Comparison of ENCODE assay signal across 1 cellular context in the genomic region with DNA sequence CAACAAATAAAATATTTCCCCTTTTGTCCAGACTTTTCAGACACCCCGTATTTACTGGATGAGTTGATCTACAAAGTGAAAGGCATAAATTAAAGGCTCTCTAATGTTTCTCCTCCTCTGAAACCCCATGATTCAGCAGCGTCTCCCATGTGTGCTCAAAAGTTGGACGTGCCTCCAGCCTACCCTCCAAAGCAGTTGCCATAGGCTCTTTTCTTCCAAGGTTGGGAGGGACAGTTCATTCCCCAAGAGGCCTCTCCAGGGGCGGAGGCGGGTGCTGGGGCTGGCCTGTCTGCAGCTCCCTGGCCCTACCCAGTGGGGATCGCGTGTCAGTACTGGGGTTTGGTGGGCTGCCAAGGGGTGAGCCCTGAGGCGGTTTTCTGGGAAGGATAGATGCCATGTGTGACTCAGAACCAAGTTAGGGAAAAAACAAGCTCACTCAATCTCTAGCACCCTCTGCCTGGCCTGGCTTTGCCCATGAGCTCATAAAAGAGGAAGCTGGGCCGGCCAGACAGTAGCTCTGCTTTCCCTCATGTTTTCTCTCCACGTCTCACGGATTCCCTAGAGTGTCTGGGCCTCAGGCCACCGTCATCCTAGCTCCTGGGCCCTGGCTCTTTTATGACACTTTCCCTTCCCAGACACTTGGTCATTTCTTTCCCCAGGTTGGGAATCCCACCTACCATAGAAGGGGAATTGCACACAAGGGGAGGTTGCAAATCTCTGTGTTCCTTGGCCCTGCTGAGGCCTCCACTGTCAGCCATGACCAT.
TF ChIP-seq lines count a peak whose summit lies in the region.

No MANE protein-coding gene starts in this region.

TF ChIP-seq in HEK293, 187 proteins besides CTCF, POLR2A, EP300 and RAD21 (continued from another document and continues in another):
- TF ChIP-seq, protein P1, sequence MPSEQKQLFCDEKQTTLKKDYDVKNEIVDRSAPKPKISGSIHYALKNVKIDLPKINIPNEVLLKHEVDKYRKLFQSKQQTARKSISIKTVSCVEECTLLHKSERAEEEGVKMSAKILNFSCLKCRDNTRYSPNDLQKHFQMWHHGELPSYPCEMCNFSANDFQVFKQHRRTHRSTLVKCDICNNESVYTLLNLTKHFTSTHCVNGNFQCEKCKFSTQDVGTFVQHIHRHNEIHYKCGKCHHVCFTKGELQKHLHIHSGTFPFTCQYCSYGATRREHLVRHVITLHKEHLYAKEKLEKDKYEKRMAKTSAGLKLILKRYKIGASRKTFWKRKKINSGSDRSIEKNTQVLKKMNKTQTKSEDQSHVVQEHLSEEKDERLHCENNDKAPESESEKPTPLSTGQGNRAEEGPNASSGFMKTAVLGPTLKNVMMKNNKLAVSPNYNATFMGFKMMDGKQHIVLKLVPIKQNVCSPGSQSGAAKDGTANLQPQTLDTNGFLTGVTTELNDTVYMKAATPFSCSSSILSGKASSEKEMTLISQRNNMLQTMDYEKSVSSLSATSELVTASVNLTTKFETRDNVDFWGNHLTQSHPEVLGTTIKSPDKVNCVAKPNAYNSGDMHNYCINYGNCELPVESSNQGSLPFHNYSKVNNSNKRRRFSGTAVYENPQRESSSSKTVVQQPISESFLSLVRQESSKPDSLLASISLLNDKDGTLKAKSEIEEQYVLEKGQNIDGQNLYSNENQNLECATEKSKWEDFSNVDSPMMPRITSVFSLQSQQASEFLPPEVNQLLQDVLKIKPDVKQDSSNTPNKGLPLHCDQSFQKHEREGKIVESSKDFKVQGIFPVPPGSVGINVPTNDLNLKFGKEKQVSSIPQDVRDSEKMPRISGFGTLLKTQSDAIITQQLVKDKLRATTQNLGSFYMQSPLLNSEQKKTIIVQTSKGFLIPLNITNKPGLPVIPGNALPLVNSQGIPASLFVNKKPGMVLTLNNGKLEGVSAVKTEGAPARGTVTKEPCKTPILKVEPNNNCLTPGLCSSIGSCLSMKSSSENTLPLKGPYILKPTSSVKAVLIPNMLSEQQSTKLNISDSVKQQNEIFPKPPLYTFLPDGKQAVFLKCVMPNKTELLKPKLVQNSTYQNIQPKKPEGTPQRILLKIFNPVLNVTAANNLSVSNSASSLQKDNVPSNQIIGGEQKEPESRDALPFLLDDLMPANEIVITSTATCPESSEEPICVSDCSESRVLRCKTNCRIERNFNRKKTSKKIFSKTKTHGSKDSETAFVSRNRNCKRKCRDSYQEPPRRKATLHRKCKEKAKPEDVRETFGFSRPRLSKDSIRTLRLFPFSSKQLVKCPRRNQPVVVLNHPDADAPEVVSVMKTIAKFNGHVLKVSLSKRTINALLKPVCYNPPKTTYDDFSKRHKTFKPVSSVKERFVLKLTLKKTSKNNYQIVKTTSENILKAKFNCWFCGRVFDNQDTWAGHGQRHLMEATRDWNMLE (tag by site-specific recombination; conservative IDR thresholded peaks at IDR 0.05; ENCODE audit: low read depth) = peak; percentile 35; the same call in 1 of the 2 replicates
- TF ChIP-seq ZNF76 (tag by site-specific recombination; IDR thresholded peaks at IDR 0.05; ENCODE audit: borderline replicate concordance, low read depth) (peak; percentile 29; the same call in 1 of the 2 replicates), ZNF341 (tag by site-specific recombination; IDR thresholded peaks at IDR 0.05; ENCODE audit: low read depth) (no peak), ZNF707 (tag by site-specific recombination; IDR thresholded peaks at IDR 0.05) (no peak), ZNF140 (tag by site-specific recombination; IDR thresholded peaks at IDR 0.05) (no peak), HOXC10 (CRISPR knock-in tag; IDR thresholded peaks at IDR 0.05) (0 out of 2 replicates have a peak, but pooled peaks have one; percentile 80), ZNF221 (tag by site-specific recombination; IDR thresholded peaks at IDR 0.05; ENCODE audit: borderline replicate concordance) (no peak), ZBTB8A (tag by site-specific recombination; IDR thresholded peaks at IDR 0.05) (peak; percentile 91), ZNF184 (tag by site-specific recombination; IDR thresholded peaks at IDR 0.05) (peak; percentile 76; the same call in 1 of the 2 replicates), ZNF843 (tag by site-specific recombination; IDR thresholded peaks at IDR 0.05) (peak; percentile 89; the same call in 1 of the 2 replicates), ZNF391 (tag by site-specific recombination; IDR thresholded peaks at IDR 0.05; ENCODE audit: borderline replicate concordance, low read depth) (0 out of 2 replicates have a peak, but pooled peaks have one; percentile 28), ZNF202 (tag by site-specific recombination; IDR thresholded peaks at IDR 0.05; ENCODE audit: borderline replicate concordance) (no peak), ZBTB17 (tag by site-specific recombination; IDR thresholded peaks at IDR 0.05) (peak; percentile 94), BCL11B (tag by site-specific recombination; IDR thresholded peaks at IDR 0.05; ENCODE audit: low read depth) (no peak), ZNF175 (tag by site-specific recombination; IDR thresholded peaks at IDR 0.05) (no peak), ZNF112 (tag by site-specific recombination; IDR thresholded peaks at IDR 0.05) (no peak), GLI4 (tag by site-specific recombination; IDR thresholded peaks at IDR 0.05) (no peak), ZNF416 (tag by site-specific recombination; IDR thresholded peaks at IDR 0.05) (no peak), ZNF266 (tag by site-specific recombination; IDR thresholded peaks at IDR 0.05; ENCODE audit: low read depth) (no peak), GLI2 (tag by site-specific recombination; IDR thresholded peaks at IDR 0.05; ENCODE audit: borderline replicate concordance, low read depth) (no peak), ZNF155 (tag by site-specific recombination; IDR thresholded peaks at IDR 0.05) (no peak), HOXD13 (CRISPR knock-in tag; IDR thresholded peaks at IDR 0.05; ENCODE audit: borderline replicate concordance) (peak; percentile 92), ZNF2 (tag by site-specific recombination; IDR thresholded peaks at IDR 0.05) (peak; percentile 55; the same call in 1 of the 2 replicates), ZNF121 (tag by site-specific recombination; IDR thresholded peaks at IDR 0.05) (no peak)
- TF ChIP-seq, protein P2, sequence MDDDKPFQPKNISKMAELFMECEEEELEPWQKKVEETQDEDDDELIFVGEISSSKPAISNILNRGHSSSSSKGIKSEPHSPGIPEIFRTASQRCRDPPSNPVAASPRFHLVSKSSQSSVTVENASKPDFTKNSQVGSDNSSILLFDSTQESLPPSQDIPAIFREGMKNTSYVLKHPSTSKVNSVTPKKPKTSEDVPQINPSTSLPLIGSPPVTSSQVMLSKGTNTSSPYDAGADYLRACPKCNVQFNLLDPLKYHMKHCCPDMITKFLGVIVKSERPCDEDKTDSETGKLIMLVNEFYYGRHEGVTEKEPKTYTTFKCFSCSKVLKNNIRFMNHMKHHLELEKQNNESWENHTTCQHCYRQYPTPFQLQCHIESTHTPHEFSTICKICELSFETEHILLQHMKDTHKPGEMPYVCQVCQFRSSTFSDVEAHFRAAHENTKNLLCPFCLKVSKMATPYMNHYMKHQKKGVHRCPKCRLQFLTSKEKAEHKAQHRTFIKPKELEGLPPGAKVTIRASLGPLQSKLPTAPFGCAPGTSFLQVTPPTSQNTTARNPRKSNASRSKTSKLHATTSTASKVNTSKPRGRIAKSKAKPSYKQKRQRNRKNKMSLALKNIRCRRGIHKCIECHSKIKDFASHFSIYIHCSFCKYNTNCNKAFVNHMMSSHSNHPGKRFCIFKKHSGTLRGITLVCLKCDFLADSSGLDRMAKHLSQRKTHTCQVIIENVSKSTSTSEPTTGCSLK (tag by site-specific recombination; IDR thresholded peaks at IDR 0.05) = no peak
- TF ChIP-seq, protein P3, sequence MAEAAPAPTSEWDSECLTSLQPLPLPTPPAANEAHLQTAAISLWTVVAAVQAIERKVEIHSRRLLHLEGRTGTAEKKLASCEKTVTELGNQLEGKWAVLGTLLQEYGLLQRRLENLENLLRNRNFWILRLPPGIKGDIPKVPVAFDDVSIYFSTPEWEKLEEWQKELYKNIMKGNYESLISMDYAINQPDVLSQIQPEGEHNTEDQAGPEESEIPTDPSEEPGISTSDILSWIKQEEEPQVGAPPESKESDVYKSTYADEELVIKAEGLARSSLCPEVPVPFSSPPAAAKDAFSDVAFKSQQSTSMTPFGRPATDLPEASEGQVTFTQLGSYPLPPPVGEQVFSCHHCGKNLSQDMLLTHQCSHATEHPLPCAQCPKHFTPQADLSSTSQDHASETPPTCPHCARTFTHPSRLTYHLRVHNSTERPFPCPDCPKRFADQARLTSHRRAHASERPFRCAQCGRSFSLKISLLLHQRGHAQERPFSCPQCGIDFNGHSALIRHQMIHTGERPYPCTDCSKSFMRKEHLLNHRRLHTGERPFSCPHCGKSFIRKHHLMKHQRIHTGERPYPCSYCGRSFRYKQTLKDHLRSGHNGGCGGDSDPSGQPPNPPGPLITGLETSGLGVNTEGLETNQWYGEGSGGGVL (tag by site-specific recombination; IDR thresholded peaks at IDR 0.05) = peak; percentile 90
- TF ChIP-seq, protein P4, sequence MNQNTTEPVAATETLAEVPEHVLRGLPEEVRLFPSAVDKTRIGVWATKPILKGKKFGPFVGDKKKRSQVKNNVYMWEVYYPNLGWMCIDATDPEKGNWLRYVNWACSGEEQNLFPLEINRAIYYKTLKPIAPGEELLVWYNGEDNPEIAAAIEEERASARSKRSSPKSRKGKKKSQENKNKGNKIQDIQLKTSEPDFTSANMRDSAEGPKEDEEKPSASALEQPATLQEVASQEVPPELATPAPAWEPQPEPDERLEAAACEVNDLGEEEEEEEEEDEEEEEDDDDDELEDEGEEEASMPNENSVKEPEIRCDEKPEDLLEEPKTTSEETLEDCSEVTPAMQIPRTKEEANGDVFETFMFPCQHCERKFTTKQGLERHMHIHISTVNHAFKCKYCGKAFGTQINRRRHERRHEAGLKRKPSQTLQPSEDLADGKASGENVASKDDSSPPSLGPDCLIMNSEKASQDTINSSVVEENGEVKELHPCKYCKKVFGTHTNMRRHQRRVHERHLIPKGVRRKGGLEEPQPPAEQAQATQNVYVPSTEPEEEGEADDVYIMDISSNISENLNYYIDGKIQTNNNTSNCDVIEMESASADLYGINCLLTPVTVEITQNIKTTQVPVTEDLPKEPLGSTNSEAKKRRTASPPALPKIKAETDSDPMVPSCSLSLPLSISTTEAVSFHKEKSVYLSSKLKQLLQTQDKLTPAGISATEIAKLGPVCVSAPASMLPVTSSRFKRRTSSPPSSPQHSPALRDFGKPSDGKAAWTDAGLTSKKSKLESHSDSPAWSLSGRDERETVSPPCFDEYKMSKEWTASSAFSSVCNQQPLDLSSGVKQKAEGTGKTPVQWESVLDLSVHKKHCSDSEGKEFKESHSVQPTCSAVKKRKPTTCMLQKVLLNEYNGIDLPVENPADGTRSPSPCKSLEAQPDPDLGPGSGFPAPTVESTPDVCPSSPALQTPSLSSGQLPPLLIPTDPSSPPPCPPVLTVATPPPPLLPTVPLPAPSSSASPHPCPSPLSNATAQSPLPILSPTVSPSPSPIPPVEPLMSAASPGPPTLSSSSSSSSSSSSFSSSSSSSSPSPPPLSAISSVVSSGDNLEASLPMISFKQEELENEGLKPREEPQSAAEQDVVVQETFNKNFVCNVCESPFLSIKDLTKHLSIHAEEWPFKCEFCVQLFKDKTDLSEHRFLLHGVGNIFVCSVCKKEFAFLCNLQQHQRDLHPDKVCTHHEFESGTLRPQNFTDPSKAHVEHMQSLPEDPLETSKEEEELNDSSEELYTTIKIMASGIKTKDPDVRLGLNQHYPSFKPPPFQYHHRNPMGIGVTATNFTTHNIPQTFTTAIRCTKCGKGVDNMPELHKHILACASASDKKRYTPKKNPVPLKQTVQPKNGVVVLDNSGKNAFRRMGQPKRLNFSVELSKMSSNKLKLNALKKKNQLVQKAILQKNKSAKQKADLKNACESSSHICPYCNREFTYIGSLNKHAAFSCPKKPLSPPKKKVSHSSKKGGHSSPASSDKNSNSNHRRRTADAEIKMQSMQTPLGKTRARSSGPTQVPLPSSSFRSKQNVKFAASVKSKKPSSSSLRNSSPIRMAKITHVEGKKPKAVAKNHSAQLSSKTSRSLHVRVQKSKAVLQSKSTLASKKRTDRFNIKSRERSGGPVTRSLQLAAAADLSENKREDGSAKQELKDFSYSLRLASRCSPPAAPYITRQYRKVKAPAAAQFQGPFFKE (tag by site-specific recombination; IDR thresholded peaks at IDR 0.05; ENCODE audit: borderline replicate concordance) = no peak
- TF ChIP-seq, protein P5, sequence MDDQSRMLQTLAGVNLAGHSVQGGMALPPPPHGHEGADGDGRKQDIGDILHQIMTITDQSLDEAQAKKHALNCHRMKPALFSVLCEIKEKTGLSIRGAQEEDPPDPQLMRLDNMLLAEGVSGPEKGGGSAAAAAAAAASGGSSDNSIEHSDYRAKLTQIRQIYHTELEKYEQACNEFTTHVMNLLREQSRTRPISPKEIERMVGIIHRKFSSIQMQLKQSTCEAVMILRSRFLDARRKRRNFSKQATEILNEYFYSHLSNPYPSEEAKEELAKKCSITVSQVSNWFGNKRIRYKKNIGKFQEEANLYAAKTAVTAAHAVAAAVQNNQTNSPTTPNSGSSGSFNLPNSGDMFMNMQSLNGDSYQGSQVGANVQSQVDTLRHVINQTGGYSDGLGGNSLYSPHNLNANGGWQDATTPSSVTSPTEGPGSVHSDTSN (CRISPR knock-in tag; IDR thresholded peaks at IDR 0.05) = no peak
- TF ChIP-seq, protein P6, sequence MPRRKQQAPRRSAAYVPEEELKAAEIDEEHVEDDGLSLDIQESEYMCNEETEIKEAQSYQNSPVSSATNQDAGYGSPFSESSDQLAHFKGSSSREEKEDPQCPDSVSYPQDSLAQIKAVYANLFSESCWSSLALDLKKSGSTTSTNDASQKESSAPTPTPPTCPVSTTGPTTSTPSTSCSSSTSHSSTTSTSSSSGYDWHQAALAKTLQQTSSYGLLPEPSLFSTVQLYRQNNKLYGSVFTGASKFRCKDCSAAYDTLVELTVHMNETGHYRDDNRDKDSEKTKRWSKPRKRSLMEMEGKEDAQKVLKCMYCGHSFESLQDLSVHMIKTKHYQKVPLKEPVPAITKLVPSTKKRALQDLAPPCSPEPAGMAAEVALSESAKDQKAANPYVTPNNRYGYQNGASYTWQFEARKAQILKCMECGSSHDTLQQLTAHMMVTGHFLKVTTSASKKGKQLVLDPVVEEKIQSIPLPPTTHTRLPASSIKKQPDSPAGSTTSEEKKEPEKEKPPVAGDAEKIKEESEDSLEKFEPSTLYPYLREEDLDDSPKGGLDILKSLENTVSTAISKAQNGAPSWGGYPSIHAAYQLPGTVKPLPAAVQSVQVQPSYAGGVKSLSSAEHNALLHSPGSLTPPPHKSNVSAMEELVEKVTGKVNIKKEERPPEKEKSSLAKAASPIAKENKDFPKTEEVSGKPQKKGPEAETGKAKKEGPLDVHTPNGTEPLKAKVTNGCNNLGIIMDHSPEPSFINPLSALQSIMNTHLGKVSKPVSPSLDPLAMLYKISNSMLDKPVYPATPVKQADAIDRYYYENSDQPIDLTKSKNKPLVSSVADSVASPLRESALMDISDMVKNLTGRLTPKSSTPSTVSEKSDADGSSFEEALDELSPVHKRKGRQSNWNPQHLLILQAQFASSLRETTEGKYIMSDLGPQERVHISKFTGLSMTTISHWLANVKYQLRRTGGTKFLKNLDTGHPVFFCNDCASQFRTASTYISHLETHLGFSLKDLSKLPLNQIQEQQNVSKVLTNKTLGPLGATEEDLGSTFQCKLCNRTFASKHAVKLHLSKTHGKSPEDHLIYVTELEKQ (tag by site-specific recombination; IDR thresholded peaks at IDR 0.05; ENCODE audit: borderline replicate concordance) = 0 out of 2 replicates have a peak, but pooled peaks have one; percentile 9
- TF ChIP-seq, protein P7, sequence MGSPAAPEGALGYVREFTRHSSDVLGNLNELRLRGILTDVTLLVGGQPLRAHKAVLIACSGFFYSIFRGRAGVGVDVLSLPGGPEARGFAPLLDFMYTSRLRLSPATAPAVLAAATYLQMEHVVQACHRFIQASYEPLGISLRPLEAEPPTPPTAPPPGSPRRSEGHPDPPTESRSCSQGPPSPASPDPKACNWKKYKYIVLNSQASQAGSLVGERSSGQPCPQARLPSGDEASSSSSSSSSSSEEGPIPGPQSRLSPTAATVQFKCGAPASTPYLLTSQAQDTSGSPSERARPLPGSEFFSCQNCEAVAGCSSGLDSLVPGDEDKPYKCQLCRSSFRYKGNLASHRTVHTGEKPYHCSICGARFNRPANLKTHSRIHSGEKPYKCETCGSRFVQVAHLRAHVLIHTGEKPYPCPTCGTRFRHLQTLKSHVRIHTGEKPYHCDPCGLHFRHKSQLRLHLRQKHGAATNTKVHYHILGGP (tag by site-specific recombination; IDR thresholded peaks at IDR 0.05) = no peak
